ENCODE assay signal across 12 cellular contexts in the genomic region with DNA sequence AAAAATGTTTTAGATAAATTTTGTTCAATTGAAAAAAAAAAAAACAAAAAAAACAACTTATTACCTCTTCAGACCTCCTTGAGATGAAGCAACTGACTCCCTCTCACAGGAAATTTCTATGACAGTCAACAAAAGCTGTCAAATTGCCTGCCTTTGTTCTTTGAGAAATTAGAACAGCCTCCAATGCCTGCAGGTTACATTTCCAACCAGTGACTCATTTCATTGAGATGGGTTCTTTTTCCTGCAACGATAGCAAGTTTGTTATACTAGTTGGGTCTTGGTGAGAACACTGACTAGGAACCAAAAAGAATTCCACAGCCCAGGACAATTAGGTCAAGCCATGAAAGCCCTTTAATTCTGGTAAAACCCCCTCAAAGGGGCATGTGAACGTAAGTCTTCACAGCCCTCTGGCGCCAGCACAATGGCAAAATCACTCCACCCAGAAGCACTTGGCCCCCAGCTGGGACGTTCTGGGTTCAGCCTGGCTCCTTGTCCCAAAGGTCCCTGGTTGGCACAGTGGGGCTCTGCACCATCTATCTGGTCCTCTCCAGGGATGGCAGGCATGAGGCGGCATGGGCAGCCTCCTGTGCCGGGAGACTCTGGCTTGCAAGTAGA.
DNase-seq lines count a peak whose midpoint lies in the region; ATAC-seq lines count a peak whose summit lies in the region.
"Had no signal": no experiment of that assay in that cellular context is flagged by ENCODE, and none has a peak within 500 bp of the region (broad histone marks: within the 10 kb centered on the region; RNA-seq: fewer than 3 reads in every experiment).

No MANE protein-coding gene starts in this region.

- H3K4me3 Mint-ChIP-seq in T-helper 1 cell treated with Interleukin-12 subunit alpha and Interleukin-12 subunit beta and Interleukin-4 antibody, amounts not matched to agents 30 μg/mL and 1 μg/mL, for 36 hours: no peak overlapping the region

- H3K4me1 Mint-ChIP-seq in T-helper 1 cell treated with Interleukin-12 subunit alpha and Interleukin-12 subunit beta and Interleukin-4 antibody, amounts not matched to agents 30 μg/mL and 1 μg/mL, for 36 hours (ENCODE audit: low read depth): peaks cover 21% of the 10 kb centered on the region

- no peaks in the 10 kb centered on the region for H3K9me3 Mint-ChIP-seq in T-helper 1 cell treated with Interleukin-12 subunit alpha and Interleukin-12 subunit beta and Interleukin-4 antibody, amounts not matched to agents 30 μg/mL and 1 μg/mL, for 36 hours

- H3K36me3 Mint-ChIP-seq in T-helper 1 cell treated with Interleukin-12 subunit alpha and Interleukin-12 subunit beta and Interleukin-4 antibody, amounts not matched to agents 30 μg/mL and 1 μg/mL, for 36 hours (ENCODE audit: low read depth): peaks cover 3% of the 10 kb centered on the region

- peaks cover 4% of the 10 kb centered on the region for H3K27me3 Mint-ChIP-seq in T-helper 1 cell treated with Interleukin-12 subunit alpha and Interleukin-12 subunit beta and Interleukin-4 antibody, amounts not matched to agents 30 μg/mL and 1 μg/mL, for 36 hours (ENCODE audit: low read depth)

- no peak for ATAC-seq in GM21390 (IDR thresholded peaks at IDR 0.05; ENCODE audit: unreplicated experiment)

- H3K27ac Mint-ChIP-seq in T-helper 1 cell treated with Interleukin-12 subunit alpha and Interleukin-12 subunit beta and Interleukin-4 antibody, amounts not matched to agents 30 μg/mL and 1 μg/mL, for 36 hours: peak overlapping the region; percentile 65

- DNase-seq in T-helper 1 cell (no peak), NCI-H69 (lab: John Stamatoyannopoulos, UW) (peak; percentile 28), dermis blood vessel endothelial cell (peak; percentile 85), pulmonary artery endothelial cell (ENCODE audit: low read depth, low spot score) (peak; percentile 59), ecto neural progenitor cell (ENCODE audit: low spot score) (no peak)
- no peak for DNase-seq in activated CD8-positive, alpha-beta memory T cell treated with anti-CD3 and anti-CD28 coated beads for 24 hours
- DNase-seq: amniotic stem cell, NCI-H2081, pancreas, SJCRH30 had no signal

Comparison
In these comparisons a context has a peak if more than half of its experiments do, and no peak if none do; other contexts are left out.
1. DNase-seq: peak in NCI-H69 (single experiment), dermis blood vessel endothelial cell (single experiment) and pulmonary artery endothelial cell (single experiment); none in T-helper 1 cell (0 of 5), activated CD8-positive, alpha-beta memory T cell treated with anti-CD3 and anti-CD28 coated beads for 24 hours (single experiment) and ecto neural progenitor cell (single experiment).